In genomic region chr14:41986726-41987125, GRCh38 we compare ENCODE assay signal across 1 cellular context.
TF ChIP-seq lines count a peak whose summit lies in the region.

No MANE protein-coding gene starts in this region.

TF ChIP-seq in GM23338, 12 proteins besides CTCF, POLR2A, EP300 and RAD21 (continued from another document):
- TF ChIP-seq ETS1 (IDR thresholded peaks at IDR 0.05), result no peak
